ENCODE assay signal across 8 cellular contexts in the genomic region with DNA sequence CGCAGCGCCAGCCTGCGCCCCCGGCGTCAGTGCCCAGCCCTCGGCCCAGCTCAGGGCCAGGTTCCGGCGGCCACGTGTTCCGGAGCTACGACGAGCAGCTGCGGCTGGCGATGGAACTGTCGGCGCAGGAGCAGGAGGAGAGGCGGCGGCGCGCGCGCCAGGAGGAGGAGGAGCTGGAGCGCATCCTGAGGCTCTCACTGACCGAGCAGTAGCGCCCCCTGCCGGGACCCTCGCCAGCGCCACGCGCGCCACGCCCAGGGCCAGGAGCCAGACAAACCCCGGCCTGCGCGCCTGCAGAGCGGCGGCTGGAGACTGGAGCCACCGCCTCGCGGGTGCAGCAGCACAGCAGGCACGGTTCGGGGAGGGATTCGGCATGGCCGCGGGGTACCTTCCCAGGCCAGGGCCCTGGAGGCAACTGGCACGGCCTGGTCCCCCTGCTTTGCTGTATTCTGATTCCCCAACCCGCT. TPM values are rescaled to one million over a fixed set of nuclear protein-coding genes. Genes with fewer than 3 reads are reported as not detected.
A peak's percentile ranks its signal among the peaks of the same experiment; 100 is the strongest.
DNase-seq lines count a peak whose midpoint lies in the region; ATAC-seq and TF ChIP-seq lines count a peak whose summit lies in the region.

No MANE protein-coding gene starts in this region.

- peak; percentile 90 for TF ChIP-seq CTCF in glutamatergic neuron (IDR thresholded peaks at IDR 0.05; ENCODE audit: partially characterized antibody, unreplicated experiment)
- TF ChIP-seq CTCF in omental fat pad (IDR thresholded peaks at IDR 0.05): peak in 2 of 3 donors; percentile 55 to 75
- TF ChIP-seq CTCF in stomach (IDR thresholded peaks at IDR 0.05): peak in 5 of 7 experiments; percentile 66 to 85 (median 77)

- in situ Hi-C loops in Caki2 (cut with HindIII; ENCODE audit: low pct_unique_long_range_greater_than_20kb, low sequenced_read_pairs): no loop called here

- H3K36me3 Mint-ChIP-seq in glutamatergic neuron (ENCODE audit: unreplicated experiment): peaks cover 6% of the 10 kb centered on the region

- H3K4me3 Mint-ChIP-seq in glutamatergic neuron (ENCODE audit: unreplicated experiment): no peak overlapping the region

- WGBS in stomach, 5 donors: 0 to 3% (median 1%) methylated on average over 16 to 47 of the region's 47 CpGs

- peak; percentile 50 for ATAC-seq in omental fat pad (ENCODE audit: low FRiP score)

- peaks cover 7% of the 10 kb centered on the region for H3K9me3 Mint-ChIP-seq in glutamatergic neuron (ENCODE audit: unreplicated experiment)

- H3K27me3 Mint-ChIP-seq in glutamatergic neuron (ENCODE audit: unreplicated experiment): peaks cover 16% of the 10 kb centered on the region

- TF ChIP-seq POLR2A in stomach (IDR thresholded peaks at IDR 0.05): no peak

- peak overlapping the region; percentile 79 for H3K27ac Mint-ChIP-seq in glutamatergic neuron (ENCODE audit: unreplicated experiment)

- H3K9me3 ChIP-seq in stomach: no peaks in the 10 kb centered on the region

- H3K4me1 Mint-ChIP-seq in glutamatergic neuron (ENCODE audit: low read depth, unreplicated experiment): peaks cover 6% of the 10 kb centered on the region

- H3K36me3 ChIP-seq in stomach: peaks cover 0 to 7% (median 3%) of the 10 kb centered on the region in 4 donors

- H3K4me3 ChIP-seq in stomach: peak overlapping the region; percentile 31 to 49 (median 37)

- peaks cover 53 to 59% (median 57%) of the 10 kb centered on the region in 4 donors for H3K4me1 ChIP-seq in stomach

- peaks cover 0 to 55% (median 22%) of the 10 kb centered on the region in 3 donors for H3K27me3 ChIP-seq in stomach

- peak; percentile 34 for DNase-seq in Caki2 (ENCODE audit: low read depth)
- DNase-seq in NOMO-1 (lab: John Stamatoyannopoulos, UW; ENCODE audit: unreplicated experiment in 2 of 2): peak; percentile 70 to 90
- DNase-seq in activated gamma-delta T cell treated with anti-CD3 and anti-CD28 coated beads, Interleukin-2, amount 50 U/mL, for 16 hours (ENCODE audit: low read depth): peak; percentile 89
- DNase-seq in glutamatergic neuron: peak; percentile 98
- DNase-seq in omental fat pad (ENCODE audit: low spot score): peak; percentile 97
- peak; percentile 93 for DNase-seq in stomach
- DNase-seq in NCI-H748 (lab: John Stamatoyannopoulos, UW; ENCODE audit: unreplicated experiment): no peak
- DNase-seq in GF-D8 (lab: John Stamatoyannopoulos, UW): no peak

- TF ChIP-seq EP300 in stomach (IDR thresholded peaks at IDR 0.05): no peak

- intact Hi-C loops in stomach (cut with DNase I; ENCODE audit: low total_unique reads): no loop called here

- peak overlapping the region in 2 of 5 donors; percentile 21 to 38 for H3K27ac ChIP-seq in stomach

RNA-seq across cellular contexts. Expression of gene CORO6, which starts 9.3 kb away (rescaled TPM):
- total RNA-seq in Caki2 (2014; rRNA removed; shearing (Covaris generic); ENCODE audit: low replicate concordance): 0.95 and 6.6 TPM in 2 replicates
- total RNA-seq in glutamatergic neuron (ENCODE audit: unreplicated experiment): 1.4 TPM
- total RNA-seq in omental fat pad: 10 to 100 TPM; 10.7 to 45.9 (median 14.1) TPM
- 10 to 100 TPM in 4 of 5 donors, 1 to 10 TPM in 1; 6.4 to 53.1 (median 20.6) TPM for total RNA-seq in stomach
- 10 to 100 TPM in 1 of 3 donors, 1 to 10 TPM in 2; 1.1 to 17.5 (median 1.4) TPM for polyA plus RNA-seq in stomach

RNA-seq across cellular contexts. Expression of gene ANKRD13B, which starts 20.5 kb away (rescaled TPM):
- 15.8 and 17.3 TPM in 2 replicates for total RNA-seq in Caki2 (2014; rRNA removed; shearing (Covaris generic); ENCODE audit: low replicate concordance)
- 123 TPM for total RNA-seq in glutamatergic neuron (ENCODE audit: unreplicated experiment)
- 10 to 100 TPM in 3 of 4 donors, 1 to 10 TPM in 1; 9.2 to 18.3 (median 13.2) TPM for total RNA-seq in omental fat pad
- 10 to 100 TPM in 1 of 5 donors, 1 to 10 TPM in 3, not detected in 1; 1.8 to 12.3 (median 5.6) TPM for total RNA-seq in stomach
- 1 to 10 TPM; 2.6 to 4.2 (median 2.9) TPM for polyA plus RNA-seq in stomach

RNA-seq across cellular contexts. Expression of gene GIT1, which starts 24.0 kb away (rescaled TPM):
- 34.5 and 55.9 TPM in 2 replicates for total RNA-seq in Caki2 (2014; rRNA removed; shearing (Covaris generic); ENCODE audit: low replicate concordance)
- total RNA-seq in glutamatergic neuron (ENCODE audit: unreplicated experiment) (46.7 TPM), omental fat pad (10 to 100 TPM; 24.4 to 73.6 (median 37.3) TPM), stomach (10 to 100 TPM; 23.7 to 67.2 (median 34.3) TPM)
- 10 to 100 TPM; 17.7 to 26.4 (median 18.9) TPM for polyA plus RNA-seq in stomach

RNA-seq across cellular contexts. Expression of gene TP53I13, which starts 44.9 kb away (rescaled TPM):
- 113 and 134 TPM in 2 replicates for total RNA-seq in Caki2 (2014; rRNA removed; shearing (Covaris generic); ENCODE audit: low replicate concordance)
- total RNA-seq in glutamatergic neuron (ENCODE audit: unreplicated experiment) (14.3 TPM), omental fat pad (100 to 1,000 TPM in 1 of 4 donors, 10 to 100 TPM in 3; 65.0 to 122 (median 72.6) TPM), stomach (100 to 1,000 TPM in 1 of 5 donors, 10 to 100 TPM in 4; 27.7 to 299 (median 79.5) TPM)
- 10 to 100 TPM; 39.7 to 83.0 (median 46.0) TPM for polyA plus RNA-seq in stomach

RNA-seq across cellular contexts. Expression of gene ABHD15, which starts 46.6 kb away (rescaled TPM):
- 19.3 and 27.6 TPM in 2 replicates for total RNA-seq in Caki2 (2014; rRNA removed; shearing (Covaris generic); ENCODE audit: low replicate concordance)
- 2.5 TPM for total RNA-seq in glutamatergic neuron (ENCODE audit: unreplicated experiment)
- 10 to 100 TPM; 21.6 to 55.2 (median 25.2) TPM for total RNA-seq in omental fat pad
- total RNA-seq in stomach: 10 to 100 TPM in 2 of 5 donors, 1 to 10 TPM in 2, under 1 TPM in 1; 0.58 to 17.4 (median 9.9) TPM
- 1 to 10 TPM; 3.1 to 5.0 (median 3.7) TPM for polyA plus RNA-seq in stomach

Comparison
In these comparisons a context has a peak if more than half of its experiments do, and no peak if none do; other contexts are left out.
1. DNase-seq: peak in Caki2 (single experiment), NOMO-1 (2 of 2), activated gamma-delta T cell treated with anti-CD3 and anti-CD28 coated beads, Interleukin-2, amount 50 U/mL, for 16 hours (single experiment), glutamatergic neuron (single experiment), omental fat pad (single experiment) and stomach (single experiment); none in NCI-H748 (single experiment) and GF-D8 (single experiment).
2. Peak in every context shown above with its lines, with median percentiles within 50 percentile points of each other: CTCF ChIP-seq.